29 cellular contexts compared by ENCODE assay signal in genomic region chr11:30710216-30710615, GRCh38.
DNase-seq lines count a peak whose midpoint lies in the region; ATAC-seq lines count a peak whose summit lies in the region.
"Had no signal": no experiment of that assay in that cellular context is flagged by ENCODE, and none has a peak within 500 bp of the region (broad histone marks: within the 10 kb centered on the region; RNA-seq: fewer than 3 reads in every experiment).

No MANE protein-coding gene starts in this region.

- DNase-seq in Ammon's horn (ENCODE audit: low spot score) (peak; percentile 8), NCI-H69 (lab: John Stamatoyannopoulos, UW) (peak; percentile 91), fibroblast of the conjunctiva (ENCODE audit: low read depth) (peak; percentile 13), sciatic nerve (ENCODE audit: low spot score) (no peak), NCI-H187 (lab: John Stamatoyannopoulos, UW) (no peak), DMS53 (lab: John Stamatoyannopoulos, UW) (no peak), NCI-H1930 (lab: John Stamatoyannopoulos, UW) (no peak)
- DNase-seq: activated CD8-positive, alpha-beta T cell treated with anti-CD3 and anti-CD28 coated beads, Interleukin-2, amount 10 ng/mL, durations not matched to agents 7 days and 5 days; activated naive CD4-positive, alpha-beta T cell treated with anti-CD3 and anti-CD28 coated beads, Interleukin-2, amount 50 U/mL, for 16 hours; Caco-2; effector CD8-positive, alpha-beta T cell; hypothalamus; Kasumi-1; left cardiac atrium; mammary epithelial cell; MV-4-11; NCI-H2171 treated with DMSO at 0.1 percent for 48 hours; NCI-H524; NK-92 treated with Interleukin-12 subunit alpha and Interleukin-12 subunit beta, amount 100 ng/mL, for 24 hours; ovary; PC-9; stimulated activated CD4-positive, alpha-beta T cell treated with anti-CD3 and anti-CD28 coated beads, Interleukin-12 subunit alpha, Interleukin-12 subunit beta, amount 100 ng/mL, for 4 hours; stimulated activated CD4-positive, alpha-beta T cell treated with anti-CD3 and anti-CD28 coated beads, Interleukin-4, amount 100 ng/mL, for 1 hour; stomach; SW 1271 had no signal

- ATAC-seq in sciatic nerve, result peak; percentile 85
- no peak for ATAC-seq in HG02885 (IDR thresholded peaks at IDR 0.05; ENCODE audit: poor library complexity, unreplicated experiment)
- ATAC-seq: activated CD8-positive, alpha-beta T cell treated with anti-CD3 and anti-CD28 coated beads, Interleukin-2, amount 10 ng/mL, durations not matched to agents 7 days and 5 days; activated T-helper 17 cell treated with anti-CD3 and anti-CD28 coated beads, Interleukin-2, amount 50 U/mL, for 72 hours; HCT116; Right ventricle myocardium inferior had no signal

- intact Hi-C loops in sciatic nerve (cut with DNase I), result no loop called here

Comparison
In these comparisons a context has a peak if more than half of its experiments do, and no peak if none do; other contexts are left out.
1. DNase-seq: peak in Ammon's horn (single experiment), NCI-H69 (single experiment) and fibroblast of the conjunctiva (single experiment); none in sciatic nerve (single experiment), NCI-H187 (0 of 2), DMS53 (single experiment) and NCI-H1930 (0 of 2).